1 cellular context compared by ENCODE assay signal in the genomic region with DNA sequence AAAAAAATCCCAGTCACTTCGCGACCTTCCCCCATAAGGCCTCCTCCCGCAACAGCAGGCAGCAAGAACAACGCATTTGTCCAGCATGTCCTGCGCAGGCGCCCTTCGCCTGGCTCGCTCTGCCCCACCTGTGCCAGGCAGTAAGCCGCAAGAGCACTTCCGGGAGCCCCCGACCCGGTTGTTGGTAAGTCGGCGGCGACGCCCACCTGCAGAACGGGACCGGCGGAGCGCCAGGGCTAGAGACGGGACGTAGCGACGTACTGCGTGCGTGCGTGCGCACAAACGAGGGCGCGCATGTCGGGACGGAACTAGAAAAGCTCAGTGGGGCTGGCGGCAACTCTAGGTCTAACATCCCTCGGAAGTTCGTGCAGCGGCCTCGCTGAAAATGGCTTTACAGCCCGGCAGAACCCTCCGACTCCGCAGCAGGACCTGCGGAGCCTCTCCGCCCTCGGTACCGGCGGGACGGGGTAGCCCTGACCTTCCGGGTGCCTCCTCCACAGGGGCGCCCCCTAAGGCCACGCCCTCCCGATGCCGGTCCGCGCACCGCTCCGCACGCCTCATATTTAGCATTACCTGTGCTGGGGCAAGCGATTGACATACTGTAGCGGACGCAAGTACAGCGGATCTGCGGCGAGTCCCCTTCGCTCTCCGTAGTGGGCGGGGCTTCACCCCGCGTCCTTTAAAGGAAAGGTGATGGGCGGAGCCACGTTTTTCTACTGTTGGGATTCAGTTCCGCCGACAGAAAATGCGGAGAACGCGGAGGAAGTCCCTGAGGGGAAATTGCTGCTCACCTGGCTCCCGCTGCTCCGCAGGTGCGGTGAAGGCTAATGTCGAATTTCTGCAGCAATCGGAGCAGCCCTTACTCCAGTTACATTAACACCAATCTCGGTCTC.
TF ChIP-seq lines count a peak whose summit lies in the region.

A gene with protein sequence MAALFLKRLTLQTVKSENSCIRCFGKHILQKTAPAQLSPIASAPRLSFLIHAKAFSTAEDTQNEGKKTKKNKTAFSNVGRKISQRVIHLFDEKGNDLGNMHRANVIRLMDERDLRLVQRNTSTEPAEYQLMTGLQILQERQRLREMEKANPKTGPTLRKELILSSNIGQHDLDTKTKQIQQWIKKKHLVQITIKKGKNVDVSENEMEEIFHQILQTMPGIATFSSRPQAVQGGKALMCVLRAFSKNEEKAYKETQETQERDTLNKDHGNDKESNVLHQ (minus strand): TSS at position 629 of the 893 bp plus-strand sequence. CDS start 10,116 bp downstream, outside the sequence.

TF ChIP-seq in H1, 55 proteins besides CTCF, POLR2A, EP300 and RAD21 (continued from another document):
- peak; percentile 26; the same call in 1 of the 2 replicates for TF ChIP-seq GTF2F1 (IDR thresholded peaks at IDR 0.05; ENCODE audit: borderline replicate concordance, low read depth, low read length)
- TF ChIP-seq CBX8 (IDR thresholded peaks at IDR 0.05; ENCODE audit: borderline replicate concordance, low read depth, low read length): no peak
- TF ChIP-seq JUND (IDR thresholded peaks at IDR 0.05; ENCODE audit: low read length): no peak
- TF ChIP-seq POLR2AphosphoS5 (IDR thresholded peaks at IDR 0.05; ENCODE audit: low read depth, low read length): peak; percentile 76
- TF ChIP-seq CTBP2 (IDR thresholded peaks at IDR 0.05; ENCODE audit: borderline replicate concordance, insufficient read depth, insufficient read length, low read length): no peak
- TF ChIP-seq CEBPB (IDR thresholded peaks at IDR 0.05; ENCODE audit: low read depth, low read length): no peak
TF ChIP-seq in H1: peak in this region for 23.
